In the genomic region with DNA sequence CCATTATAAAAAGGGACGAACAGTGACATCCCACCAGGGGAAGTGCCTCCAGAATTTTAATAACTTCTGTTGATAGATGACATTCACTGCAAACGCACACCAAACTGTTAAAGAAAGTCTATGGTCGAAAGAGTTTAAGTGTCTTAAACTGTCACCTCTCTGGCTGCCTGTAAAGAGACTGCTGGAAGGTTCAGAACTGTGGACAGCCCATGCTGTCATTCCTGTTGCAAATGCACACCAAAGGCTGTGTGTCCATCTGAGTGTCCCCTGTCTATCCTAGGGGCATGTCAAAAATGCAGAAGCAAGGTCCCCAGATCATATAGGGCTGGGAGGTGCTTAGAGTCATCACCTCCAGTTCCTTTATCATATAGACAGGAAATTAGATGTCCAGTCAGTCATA, we compare ENCODE assay signal across 3 cellular contexts.
TF ChIP-seq lines count a peak whose summit lies in the region.

No MANE protein-coding gene starts in this region.

TF ChIP-seq in liver, 16 proteins besides CTCF, POLR2A, EP300 and RAD21 (continued from another document):
- TF ChIP-seq, protein P1, sequence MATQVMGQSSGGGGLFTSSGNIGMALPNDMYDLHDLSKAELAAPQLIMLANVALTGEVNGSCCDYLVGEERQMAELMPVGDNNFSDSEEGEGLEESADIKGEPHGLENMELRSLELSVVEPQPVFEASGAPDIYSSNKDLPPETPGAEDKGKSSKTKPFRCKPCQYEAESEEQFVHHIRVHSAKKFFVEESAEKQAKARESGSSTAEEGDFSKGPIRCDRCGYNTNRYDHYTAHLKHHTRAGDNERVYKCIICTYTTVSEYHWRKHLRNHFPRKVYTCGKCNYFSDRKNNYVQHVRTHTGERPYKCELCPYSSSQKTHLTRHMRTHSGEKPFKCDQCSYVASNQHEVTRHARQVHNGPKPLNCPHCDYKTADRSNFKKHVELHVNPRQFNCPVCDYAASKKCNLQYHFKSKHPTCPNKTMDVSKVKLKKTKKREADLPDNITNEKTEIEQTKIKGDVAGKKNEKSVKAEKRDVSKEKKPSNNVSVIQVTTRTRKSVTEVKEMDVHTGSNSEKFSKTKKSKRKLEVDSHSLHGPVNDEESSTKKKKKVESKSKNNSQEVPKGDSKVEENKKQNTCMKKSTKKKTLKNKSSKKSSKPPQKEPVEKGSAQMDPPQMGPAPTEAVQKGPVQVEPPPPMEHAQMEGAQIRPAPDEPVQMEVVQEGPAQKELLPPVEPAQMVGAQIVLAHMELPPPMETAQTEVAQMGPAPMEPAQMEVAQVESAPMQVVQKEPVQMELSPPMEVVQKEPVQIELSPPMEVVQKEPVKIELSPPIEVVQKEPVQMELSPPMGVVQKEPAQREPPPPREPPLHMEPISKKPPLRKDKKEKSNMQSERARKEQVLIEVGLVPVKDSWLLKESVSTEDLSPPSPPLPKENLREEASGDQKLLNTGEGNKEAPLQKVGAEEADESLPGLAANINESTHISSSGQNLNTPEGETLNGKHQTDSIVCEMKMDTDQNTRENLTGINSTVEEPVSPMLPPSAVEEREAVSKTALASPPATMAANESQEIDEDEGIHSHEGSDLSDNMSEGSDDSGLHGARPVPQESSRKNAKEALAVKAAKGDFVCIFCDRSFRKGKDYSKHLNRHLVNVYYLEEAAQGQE (IDR thresholded peaks at IDR 0.05): peak; percentile 17

TF ChIP-seq in HepG2, 621 proteins besides CTCF, POLR2A, EP300 and RAD21:
- TF ChIP-seq, protein P2, sequence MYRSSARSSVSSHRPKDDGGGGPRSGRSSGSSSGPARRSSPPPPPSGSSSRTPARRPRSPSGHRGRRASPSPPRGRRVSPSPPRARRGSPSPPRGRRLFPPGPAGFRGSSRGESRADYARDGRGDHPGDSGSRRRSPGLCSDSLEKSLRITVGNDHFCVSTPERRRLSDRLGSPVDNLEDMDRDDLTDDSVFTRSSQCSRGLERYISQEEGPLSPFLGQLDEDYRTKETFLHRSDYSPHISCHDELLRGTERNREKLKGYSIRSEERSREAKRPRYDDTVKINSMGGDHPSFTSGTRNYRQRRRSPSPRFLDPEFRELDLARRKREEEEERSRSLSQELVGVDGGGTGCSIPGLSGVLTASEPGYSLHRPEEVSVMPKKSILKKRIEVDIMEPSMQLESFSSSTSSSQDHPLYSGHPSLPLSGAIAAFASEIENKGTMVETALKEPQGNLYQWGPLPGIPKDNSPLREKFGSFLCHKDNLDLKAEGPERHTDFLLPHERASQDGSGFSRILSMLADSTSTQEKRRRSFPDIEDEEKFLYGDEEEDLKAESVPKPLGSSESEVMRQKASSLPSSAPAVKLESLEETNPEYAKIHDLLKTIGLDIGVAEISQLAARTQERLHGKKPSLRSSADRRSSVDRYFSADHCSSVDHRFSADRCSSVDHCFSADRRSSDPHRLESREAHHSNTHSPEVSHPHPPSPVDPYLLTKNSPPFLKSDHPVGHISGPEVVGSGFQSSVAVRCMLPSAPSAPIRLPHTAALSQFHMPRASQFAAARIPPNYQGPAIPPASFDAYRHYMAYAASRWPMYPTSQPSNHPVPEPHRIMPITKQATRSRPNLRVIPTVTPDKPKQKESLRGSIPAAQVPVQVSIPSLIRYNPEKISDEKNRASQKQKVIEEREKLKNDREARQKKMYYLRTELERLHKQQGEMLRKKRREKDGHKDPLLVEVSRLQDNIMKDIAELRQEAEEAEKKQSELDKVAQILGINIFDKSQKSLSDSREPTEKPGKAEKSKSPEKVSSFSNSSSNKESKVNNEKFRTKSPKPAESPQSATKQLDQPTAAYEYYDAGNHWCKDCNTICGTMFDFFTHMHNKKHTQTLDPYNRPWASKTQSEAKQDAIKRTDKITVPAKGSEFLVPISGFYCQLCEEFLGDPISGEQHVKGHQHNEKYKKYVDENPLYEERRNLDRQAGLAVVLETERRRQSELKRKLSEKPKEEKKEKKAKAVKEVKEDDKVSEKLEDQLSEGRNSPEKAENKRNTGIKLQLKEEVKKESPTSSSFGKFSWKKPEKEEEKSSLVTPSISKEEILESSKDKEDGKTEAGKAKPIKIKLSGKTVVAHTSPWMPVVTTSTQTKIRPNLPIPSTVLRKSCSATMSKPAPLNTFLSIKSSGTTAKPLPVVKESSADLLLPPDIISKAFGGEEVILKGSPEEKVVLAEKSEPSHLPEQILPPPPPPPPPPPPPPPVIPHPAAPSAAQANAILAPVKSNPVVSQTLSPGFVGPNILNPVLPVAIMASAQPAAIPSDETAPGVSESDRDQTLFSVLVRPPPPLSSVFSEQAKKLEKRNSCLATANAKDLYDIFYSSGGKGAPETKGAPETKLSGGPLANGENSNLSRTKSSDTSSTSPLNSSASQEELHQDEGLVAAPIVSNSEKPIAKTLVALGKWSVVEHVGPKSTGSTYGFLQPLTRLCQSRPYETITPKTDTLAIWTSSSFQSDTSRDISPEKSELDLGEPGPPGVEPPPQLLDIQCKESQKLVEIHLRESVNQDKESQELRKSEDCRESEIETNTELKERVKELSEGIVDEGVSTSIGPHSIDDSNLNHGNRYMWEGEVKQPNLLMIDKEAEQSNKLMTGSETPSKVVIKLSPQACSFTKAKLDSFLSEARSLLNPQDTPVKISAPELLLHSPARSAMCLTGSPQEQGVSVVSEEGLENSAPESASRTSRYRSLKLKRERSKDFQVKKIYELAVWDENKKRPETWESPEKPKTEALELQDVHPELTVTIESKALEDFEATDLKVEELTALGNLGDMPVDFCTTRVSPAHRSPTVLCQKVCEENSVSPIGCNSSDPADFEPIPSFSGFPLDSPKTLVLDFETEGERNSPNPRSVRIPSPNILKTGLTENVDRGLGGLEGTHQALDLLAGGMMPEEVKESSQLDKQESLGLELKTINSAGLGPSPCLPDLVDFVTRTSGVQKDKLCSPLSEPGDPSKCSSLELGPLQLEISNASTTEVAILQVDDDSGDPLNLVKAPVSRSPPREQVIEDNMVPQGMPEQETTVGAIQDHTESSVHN (CRISPR knock-in tag; IDR thresholded peaks at IDR 0.05): no peak
- TF ChIP-seq ZNF343 (CRISPR knock-in tag; IDR thresholded peaks at IDR 0.05): no peak
- TF ChIP-seq, protein P3, sequence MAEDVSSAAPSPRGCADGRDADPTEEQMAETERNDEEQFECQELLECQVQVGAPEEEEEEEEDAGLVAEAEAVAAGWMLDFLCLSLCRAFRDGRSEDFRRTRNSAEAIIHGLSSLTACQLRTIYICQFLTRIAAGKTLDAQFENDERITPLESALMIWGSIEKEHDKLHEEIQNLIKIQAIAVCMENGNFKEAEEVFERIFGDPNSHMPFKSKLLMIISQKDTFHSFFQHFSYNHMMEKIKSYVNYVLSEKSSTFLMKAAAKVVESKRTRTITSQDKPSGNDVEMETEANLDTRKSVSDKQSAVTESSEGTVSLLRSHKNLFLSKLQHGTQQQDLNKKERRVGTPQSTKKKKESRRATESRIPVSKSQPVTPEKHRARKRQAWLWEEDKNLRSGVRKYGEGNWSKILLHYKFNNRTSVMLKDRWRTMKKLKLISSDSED (CRISPR knock-in tag; IDR thresholded peaks at IDR 0.05): no peak

TF ChIP-seq in GM12878, 131 proteins besides CTCF, POLR2A, EP300 and RAD21 (continued from another document):
- TF ChIP-seq, protein P1 (IDR thresholded peaks at IDR 0.05; ENCODE audit: low read depth, low read length): peak; percentile 14; the same call in 1 of the 2 replicates
- TF ChIP-seq, protein P4, sequence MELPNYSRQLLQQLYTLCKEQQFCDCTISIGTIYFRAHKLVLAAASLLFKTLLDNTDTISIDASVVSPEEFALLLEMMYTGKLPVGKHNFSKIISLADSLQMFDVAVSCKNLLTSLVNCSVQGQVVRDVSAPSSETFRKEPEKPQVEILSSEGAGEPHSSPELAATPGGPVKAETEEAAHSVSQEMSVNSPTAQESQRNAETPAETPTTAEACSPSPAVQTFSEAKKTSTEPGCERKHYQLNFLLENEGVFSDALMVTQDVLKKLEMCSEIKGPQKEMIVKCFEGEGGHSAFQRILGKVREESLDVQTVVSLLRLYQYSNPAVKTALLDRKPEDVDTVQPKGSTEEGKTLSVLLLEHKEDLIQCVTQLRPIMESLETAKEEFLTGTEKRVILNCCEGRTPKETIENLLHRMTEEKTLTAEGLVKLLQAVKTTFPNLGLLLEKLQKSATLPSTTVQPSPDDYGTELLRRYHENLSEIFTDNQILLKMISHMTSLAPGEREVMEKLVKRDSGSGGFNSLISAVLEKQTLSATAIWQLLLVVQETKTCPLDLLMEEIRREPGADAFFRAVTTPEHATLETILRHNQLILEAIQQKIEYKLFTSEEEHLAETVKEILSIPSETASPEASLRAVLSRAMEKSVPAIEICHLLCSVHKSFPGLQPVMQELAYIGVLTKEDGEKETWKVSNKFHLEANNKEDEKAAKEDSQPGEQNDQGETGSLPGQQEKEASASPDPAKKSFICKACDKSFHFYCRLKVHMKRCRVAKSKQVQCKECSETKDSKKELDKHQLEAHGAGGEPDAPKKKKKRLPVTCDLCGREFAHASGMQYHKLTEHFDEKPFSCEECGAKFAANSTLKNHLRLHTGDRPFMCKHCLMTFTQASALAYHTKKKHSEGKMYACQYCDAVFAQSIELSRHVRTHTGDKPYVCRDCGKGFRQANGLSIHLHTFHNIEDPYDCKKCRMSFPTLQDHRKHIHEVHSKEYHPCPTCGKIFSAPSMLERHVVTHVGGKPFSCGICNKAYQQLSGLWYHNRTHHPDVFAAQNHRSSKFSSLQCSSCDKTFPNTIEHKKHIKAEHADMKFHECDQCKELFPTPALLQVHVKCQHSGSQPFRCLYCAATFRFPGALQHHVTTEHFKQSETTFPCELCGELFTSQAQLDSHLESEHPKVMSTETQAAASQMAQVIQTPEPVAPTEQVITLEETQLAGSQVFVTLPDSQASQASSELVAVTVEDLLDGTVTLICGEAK (IDR thresholded peaks at IDR 0.05; ENCODE audit: borderline replicate concordance): no peak
- no peak for TF ChIP-seq RAD51 (IDR thresholded peaks at IDR 0.05)
- TF ChIP-seq KLF5 (IDR thresholded peaks at IDR 0.05; ENCODE audit: partially characterized antibody): no peak
